In the genomic region with DNA sequence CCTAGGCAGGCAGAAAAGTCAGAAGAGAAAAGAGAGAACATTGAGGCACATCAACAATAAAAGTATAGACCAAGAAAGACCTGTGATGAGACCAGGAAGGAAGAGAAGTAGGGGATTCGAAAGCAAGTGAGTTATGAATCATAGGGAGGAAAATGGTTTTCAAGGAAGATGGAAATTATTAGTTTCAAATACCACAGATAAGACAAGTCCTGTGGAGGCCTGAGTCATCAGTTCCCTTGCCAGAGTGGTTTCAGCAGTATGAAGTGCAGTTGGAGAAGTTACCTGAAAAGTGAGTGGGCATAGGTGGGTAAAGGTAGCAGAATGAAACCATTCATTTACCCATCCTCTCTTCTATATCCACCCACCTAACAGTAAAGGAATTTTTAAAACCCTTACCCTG, we compare ENCODE assay signal across 20 cellular contexts. TPM values are rescaled to one million over a fixed set of nuclear protein-coding genes. Genes with fewer than 3 reads are reported as not detected.
DNase-seq lines count a peak whose midpoint lies in the region; ATAC-seq, FAIRE-seq and TF ChIP-seq lines count a peak whose summit lies in the region.
"Had no signal": no experiment of that assay in that cellular context is flagged by ENCODE, and none has a peak within 500 bp of the region (broad histone marks: within the 10 kb centered on the region; RNA-seq: fewer than 3 reads in every experiment).

No MANE protein-coding gene starts in this region.

- FAIRE-seq in HepG2 (lab: Jason Lieb, UNC): no peak
- FAIRE-seq: kidney had no signal

- no peak overlapping the region for H3K4me3 ChIP-seq in adipocyte (ENCODE audit: low read length)
- no peak overlapping the region for H3K4me3 ChIP-seq in fibroblast of the aortic adventitia (ENCODE audit: low read depth, low read length)
- H3K4me3 ChIP-seq in HepG2 (replicated peaks in 1 of 3; ENCODE audit: insufficient read depth in 1 of 3, low read depth in 2 of 3, low read length in 3 of 3): no peak overlapping the region
- H3K4me3 ChIP-seq: SJCRH30, stomach had no signal

- H3K27ac ChIP-seq in HepG2 (ENCODE audit: extremely low read length, insufficient read depth, low read length): no peak overlapping the region
- H3K27ac ChIP-seq: parathyroid adenoma, SJCRH30 had no signal

- H3K9ac ChIP-seq in adipocyte (ENCODE audit: low read length) (no peak overlapping the region), HepG2 (ENCODE audit: insufficient read depth, low read depth, low read length) (no peak overlapping the region)
- H3K9ac ChIP-seq: parathyroid adenoma had no signal

- POLR2A ChIA-PET in HepG2 (lab: Yijun Ruan, JAX): no interaction called here

- H3K27me3 Mint-ChIP-seq in stimulated activated naive B cell treated with anti-CD40 and anti-IgM and Interleukin-4, amounts not matched to agents 10 μg/mL and 1 μg/mL and 100 μg/mL, for 72 hours: no peaks in the 10 kb centered on the region
- H3K27me3 Mint-ChIP-seq in activated naive CD4-positive, alpha-beta T cell treated with anti-CD3 and anti-CD28 coated beads, Interleukin-2, amount 10 ng/mL, durations not matched to agents 7 days and 5 days: no peaks in the 10 kb centered on the region
- H3K27me3 Mint-ChIP-seq: brain; effector memory CD8-positive, alpha-beta T cell; IgD-negative memory B cell had no signal

- H3K27me3 ChIP-seq in adipocyte (replicated peaks; ENCODE audit: control insufficient read depth, insufficient read depth, low read length) (no peaks in the 10 kb centered on the region), HepG2 (ENCODE audit: control insufficient read depth in 1 of 2, insufficient read depth in 2 of 2, low read length in 2 of 2) (no peaks in the 10 kb centered on the region)
- H3K27me3 ChIP-seq: SJCRH30, stomach had no signal

- TF ChIP-seq CTCF in fibroblast of the aortic adventitia (IDR thresholded peaks at IDR 0.05; ENCODE audit: insufficient read depth, low read length) (no peak), HepG2 (CRISPR knock-in tag; IDR thresholded peaks at IDR 0.05) (no peak)

- in situ Hi-C loops in HepG2 (cut with HindIII; ENCODE audit: extremely low pct_ligation_motif_present, low pct_unique_long_range_greater_than_20kb): no loop called here

- H3K36me3 Mint-ChIP-seq in stimulated activated naive B cell treated with anti-CD40 and anti-IgM and Interleukin-4, amounts not matched to agents 10 μg/mL and 1 μg/mL and 100 μg/mL, for 72 hours: no peaks in the 10 kb centered on the region
- no peaks in the 10 kb centered on the region for H3K36me3 Mint-ChIP-seq in activated naive CD4-positive, alpha-beta T cell treated with anti-CD3 and anti-CD28 coated beads, Interleukin-2, amount 10 ng/mL, durations not matched to agents 7 days and 5 days
- H3K36me3 Mint-ChIP-seq: brain had no signal

- H3K36me3 ChIP-seq in adipocyte (ENCODE audit: control insufficient read depth, insufficient read depth, low read length, severe bottlenecking) (no peaks in the 10 kb centered on the region), HepG2 (replicated peaks in 1 of 2; ENCODE audit: control insufficient read depth in 1 of 2, insufficient read depth in 2 of 2, low read length in 2 of 2) (no peaks in the 10 kb centered on the region)
- H3K36me3 ChIP-seq: SJCRH30, stomach had no signal

- no peaks in the 10 kb centered on the region for H4K20me1 ChIP-seq in HepG2 (ENCODE audit: insufficient read depth, low read length)

- H3K4me2 ChIP-seq in HepG2 (ENCODE audit: low read depth, low read length): no peak overlapping the region

- 21% methylated on average over 1 of the region's 1 CpG for WGBS in HepG2 (ENCODE audit: low lambda C conversion rate)

- no peak for TF ChIP-seq POLR2A in HepG2 (IDR thresholded peaks at IDR 0.05; ENCODE audit: insufficient read depth in 1 of 2, low read depth in 2 of 2, low read length in 2 of 2)

- H3K9me3 Mint-ChIP-seq in stimulated activated naive B cell treated with anti-CD40 and anti-IgM and Interleukin-4, amounts not matched to agents 10 μg/mL and 1 μg/mL and 100 μg/mL, for 72 hours: peaks cover 0 to 4% of the 10 kb centered on the region in 2 donors
- no peaks in the 10 kb centered on the region for H3K9me3 Mint-ChIP-seq in activated naive CD4-positive, alpha-beta T cell treated with anti-CD3 and anti-CD28 coated beads, Interleukin-2, amount 10 ng/mL, durations not matched to agents 7 days and 5 days

- no peak for TF ChIP-seq EP300 in HepG2 (IDR thresholded peaks at IDR 0.05; ENCODE audit: low read depth in 2 of 2, low read length in 2 of 2)
- no peak for TF ChIP-seq EP300 in HepG2 (CRISPR knock-in tag; IDR thresholded peaks at IDR 0.05; ENCODE audit: borderline replicate concordance)

- H3K27ac Mint-ChIP-seq in stimulated activated naive B cell treated with anti-CD40 and anti-IgM and Interleukin-4, amounts not matched to agents 10 μg/mL and 1 μg/mL and 100 μg/mL, for 72 hours: no peak overlapping the region
- no peak overlapping the region for H3K27ac Mint-ChIP-seq in activated naive CD4-positive, alpha-beta T cell treated with anti-CD3 and anti-CD28 coated beads, Interleukin-2, amount 10 ng/mL, durations not matched to agents 7 days and 5 days
- H3K27ac Mint-ChIP-seq: activated CD8-positive, alpha-beta T cell treated with anti-CD3 and anti-CD28 coated beads, Interleukin-2, amount 10 ng/mL, durations not matched to agents 7 days and 5 days; effector memory CD8-positive, alpha-beta T cell; IgD-negative memory B cell had no signal

- no TSS peak for BruUV-seq in HepG2 (replicated peaks; lab: Mats Ljungman, UMichigan)

- no peak overlapping the region for H2AFZ ChIP-seq in HepG2 (ENCODE audit: low read length)
- H2AFZ ChIP-seq: parathyroid adenoma had no signal

- no peaks in the 10 kb centered on the region for H3K79me2 ChIP-seq in HepG2 (ENCODE audit: insufficient read depth, low read length)
- H3K79me2 ChIP-seq: parathyroid adenoma had no signal

- H3K4me1 ChIP-seq in adipocyte (ENCODE audit: control insufficient read depth, insufficient read depth, low read length) (peaks cover 27% of the 10 kb centered on the region), HepG2 (ENCODE audit: insufficient read depth, low read length) (peaks cover 24% of the 10 kb centered on the region)
- H3K4me1 ChIP-seq: parathyroid adenoma, SJCRH30 had no signal

- CTCF ChIA-PET in activated naive CD4-positive, alpha-beta T cell treated with anti-CD3 and anti-CD28 coated beads, Interleukin-2, amount 10 ng/mL, durations not matched to agents 7 days and 5 days (lab: Charles Lee): interaction anchor here (1.3 kb wide), 1 partner anchor 564 kb away, joined by 3 read pairs; no protein-coding TSS in a partner anchor
- CTCF ChIA-PET in HepG2 (lab: Yijun Ruan, JAX; ENCODE audit: low intra/inter-chr PET ratio, low total read pairs): no interaction called here

- H3K4me1 Mint-ChIP-seq in stimulated activated naive B cell treated with anti-CD40 and anti-IgM and Interleukin-4, amounts not matched to agents 10 μg/mL and 1 μg/mL and 100 μg/mL, for 72 hours: no peaks in the 10 kb centered on the region
- H3K4me1 Mint-ChIP-seq in activated naive CD4-positive, alpha-beta T cell treated with anti-CD3 and anti-CD28 coated beads, Interleukin-2, amount 10 ng/mL, durations not matched to agents 7 days and 5 days: no peaks in the 10 kb centered on the region
- H3K4me1 Mint-ChIP-seq: brain had no signal

- DNase-seq in LHCN-M2 (ENCODE audit: low read depth) (peak; percentile 2), adipocyte (ENCODE audit: low read depth) (peak; percentile 2), fibroblast of the aortic adventitia (ENCODE audit: low read depth) (peak; percentile 91), HepG2 (ENCODE audit: low spot score) (no peak)
- DNase-seq in stimulated activated naive B cell treated with anti-CD40 and anti-IgM and Interleukin-4, amounts not matched to agents 10 μg/mL and 1 μg/mL and 100 μg/mL, for 72 hours: no peak
- no peak for DNase-seq in activated naive CD4-positive, alpha-beta T cell treated with anti-CD3 and anti-CD28 coated beads, Interleukin-2, amount 10 ng/mL, durations not matched to agents 7 days and 5 days
- DNase-seq: activated CD8-positive, alpha-beta T cell treated with anti-CD3 and anti-CD28 coated beads, Interleukin-2, amount 10 ng/mL, durations not matched to agents 7 days and 5 days; C1 segment of cervical spinal cord; DMS79 treated with DMSO at 0.1 percent for 48 hours; effector memory CD8-positive, alpha-beta T cell; glutamatergic neuron; kidney; NCI-H1436; NCI-H345; SJCRH30; stomach had no signal

- peak; percentile 31 to 33 for ATAC-seq in stimulated activated naive B cell treated with anti-CD40 and anti-IgM and Interleukin-4, amounts not matched to agents 10 μg/mL and 1 μg/mL and 100 μg/mL, for 72 hours (replicated peaks)
- no peak for ATAC-seq in HepG2
- ATAC-seq in HG03432 (IDR thresholded peaks at IDR 0.05; ENCODE audit: unreplicated experiment): no peak
- ATAC-seq: activated CD8-positive, alpha-beta T cell treated with anti-CD3 and anti-CD28 coated beads, Interleukin-2, amount 10 ng/mL, durations not matched to agents 7 days and 5 days; effector memory CD8-positive, alpha-beta T cell had no signal

- no peaks in the 10 kb centered on the region for H3K9me3 ChIP-seq in adipocyte (ENCODE audit: control insufficient read depth, low read length)
- H3K9me3 ChIP-seq in HepG2 (ENCODE audit: low read length): peaks cover 7% of the 10 kb centered on the region; the same call in 1 of the 2 replicates
- H3K9me3 ChIP-seq: SJCRH30 had no signal

- intact Hi-C loops in HepG2 (cut with micrococcal nuclease; ENCODE audit: unreplicated experiment): loop anchor here (10.0 kb wide), 1 partner anchor 58 kb away; no protein-coding TSS in a partner anchor

- no peak for TF ChIP-seq RAD21 in HepG2 (CRISPR knock-in tag; IDR thresholded peaks at IDR 0.05)

- H3K4me3 Mint-ChIP-seq in stimulated activated naive B cell treated with anti-CD40 and anti-IgM and Interleukin-4, amounts not matched to agents 10 μg/mL and 1 μg/mL and 100 μg/mL, for 72 hours: no peak overlapping the region
- no peak overlapping the region for H3K4me3 Mint-ChIP-seq in activated naive CD4-positive, alpha-beta T cell treated with anti-CD3 and anti-CD28 coated beads, Interleukin-2, amount 10 ng/mL, durations not matched to agents 7 days and 5 days
- H3K4me3 Mint-ChIP-seq: activated CD8-positive, alpha-beta T cell treated with anti-CD3 and anti-CD28 coated beads, Interleukin-2, amount 10 ng/mL, durations not matched to agents 7 days and 5 days; brain; effector memory CD8-positive, alpha-beta T cell; IgD-negative memory B cell had no signal

RNA-seq across cellular contexts. Expression of gene TSPAN8, which starts 25.2 kb away (rescaled TPM):
- total RNA-seq in LHCN-M2 (2014; rRNA removed) (0.29 TPM in 1 of 2 replicates, not detected in the other), fibroblast of the aortic adventitia (ENCODE audit: low replicate concordance) (7.1 and 15.5 TPM in 2 replicates), HepG2 (2016; rRNA removed; fragmentation: Illumina TruSeq; extraction: Trizol) (3.2 and 3.9 TPM in 2 replicates)
- polyA plus RNA-seq in LHCN-M2 (2012): 0.27 TPM
- total RNA-seq in HepG2 (2016; cell fraction: cytosol; rRNA removed; fragmentation: Illumina TruSeq; extraction: Trizol; ENCODE audit: low read depth): 1.5 and 1.9 TPM in 2 replicates
- 3.2 and 3.7 TPM in 2 replicates for total RNA-seq in HepG2 (2016; cell fraction: insoluble cytoplasmic fraction; rRNA removed; fragmentation: Illumina TruSeq; extraction: Trizol)
- total RNA-seq in HepG2 (2016; cell fraction: membrane; rRNA removed; fragmentation: Illumina TruSeq; extraction: Trizol): 2.6 and 4.1 TPM in 2 replicates
- total RNA-seq in HepG2 (2016; cell fraction: nucleus; rRNA removed; fragmentation: Illumina TruSeq; extraction: Trizol): 2.5 and 2.8 TPM in 2 replicates
- 2.0 and 3.4 TPM in 2 replicates for polyA plus RNA-seq in HepG2 (2011; rRNA removed)
- polyA plus RNA-seq in HepG2 (2011; cell fraction: cytosol; rRNA removed): 1.8 and 2.0 TPM in 2 replicates
- polyA plus RNA-seq in HepG2 (2011; cell fraction: nucleus; rRNA removed): 0.50 and 0.56 TPM in 2 replicates
- polyA plus RNA-seq in HepG2 (2012): 4.2 and 4.4 TPM in 2 replicates
- 2.0 and 2.6 TPM in 2 replicates for polyA plus RNA-seq in HepG2 (2016; cell fraction: cytosol; fragmentation: Illumina TruSeq; extraction: Trizol; ENCODE audit: low read depth)
- polyA plus RNA-seq in HepG2 (2016; cell fraction: insoluble cytoplasmic fraction; fragmentation: Illumina TruSeq; extraction: Trizol; ENCODE audit: low read depth): 3.7 and 4.0 TPM in 2 replicates
- polyA plus RNA-seq in HepG2 (2016; cell fraction: membrane; fragmentation: Illumina TruSeq; extraction: Trizol; ENCODE audit: low read depth): 1.8 and 2.3 TPM in 2 replicates
- 2.8 and 5.2 TPM in 2 replicates for polyA plus RNA-seq in HepG2 (2016; cell fraction: nucleus; fragmentation: Illumina TruSeq; extraction: Trizol; ENCODE audit: insufficient read depth, low read depth)
- polyA minus RNA-seq in HepG2 (2011; rRNA and poly(A)+ RNA removed; ENCODE audit: low replicate concordance): 0.50 and 36.3 TPM in 2 replicates
- polyA minus RNA-seq in HepG2 (2011; cell fraction: cytosol; rRNA and poly(A)+ RNA removed): 1.4 TPM in 1 of 2 replicates, not detected in the other
- 0.99 and 2.1 TPM in 2 replicates for polyA minus RNA-seq in HepG2 (2011; cell fraction: nucleus; rRNA and poly(A)+ RNA removed)
- total RNA-seq: activated CD8-positive, alpha-beta T cell treated with anti-CD3 and anti-CD28 coated beads, Interleukin-2, amount 10 ng/mL, durations not matched to agents 7 days and 5 days had no signal
- polyA plus RNA-seq: IgD-negative memory B cell had no signal

Comparison
In these comparisons a context has a peak if more than half of its experiments do, and no peak if none do; other contexts are left out.
1. DNase-seq: peak in LHCN-M2 (single experiment), adipocyte (single experiment) and fibroblast of the aortic adventitia (single experiment); none in stimulated activated naive B cell treated with anti-CD40 and anti-IgM and Interleukin-4, amounts not matched to agents 10 μg/mL and 1 μg/mL and 100 μg/mL, for 72 hours (single experiment), activated naive CD4-positive, alpha-beta T cell treated with anti-CD3 and anti-CD28 coated beads, Interleukin-2, amount 10 ng/mL, durations not matched to agents 7 days and 5 days (single experiment) and HepG2 (single experiment).
2. ATAC-seq: peak in stimulated activated naive B cell treated with anti-CD40 and anti-IgM and Interleukin-4, amounts not matched to agents 10 μg/mL and 1 μg/mL and 100 μg/mL, for 72 hours (2 of 2); none in HepG2 (single experiment) and HG03432 (single experiment).